ENCODE assay signal across 15 cellular contexts in genomic region chr13:113184568-113185440, GRCh38. TPM values are rescaled to one million over a fixed set of nuclear protein-coding genes. Genes with fewer than 3 reads are reported as not detected.
DNase-seq lines count a peak whose midpoint lies in the region; ATAC-seq lines count a peak whose summit lies in the region.
"Had no signal": no experiment of that assay in that cellular context is flagged by ENCODE, and none has a peak within 500 bp of the region (broad histone marks: within the 10 kb centered on the region; RNA-seq: fewer than 3 reads in every experiment).

No MANE protein-coding gene starts in this region.

- no peaks in the 10 kb centered on the region for H3K27me3 Mint-ChIP-seq in central memory CD8-positive, alpha-beta T cell
- H3K27me3 Mint-ChIP-seq: progenitor cell of endocrine pancreas had no signal

- no peaks in the 10 kb centered on the region for H3K9me3 ChIP-seq in SJSA1 (replicated peaks)
- H3K9me3 ChIP-seq: ascending aorta had no signal

- H3K27ac Mint-ChIP-seq in central memory CD8-positive, alpha-beta T cell (ENCODE audit: low read depth) = peak overlapping the region; percentile 70
- H3K27ac Mint-ChIP-seq: mesothelial cell of epicardium, progenitor cell of endocrine pancreas had no signal

- ATAC-seq in central memory CD8-positive, alpha-beta T cell (replicated peaks; ENCODE audit: extremely low read depth, poor library complexity, severe bottlenecking) = peak; percentile 70
- ATAC-seq in GM19023 (IDR thresholded peaks at IDR 0.05; ENCODE audit: unreplicated experiment) (no peak), GM21529 (IDR thresholded peaks at IDR 0.05; ENCODE audit: unreplicated experiment) (no peak)

- H3K36me3 ChIP-seq in SJSA1 = peaks cover 64% of the 10 kb centered on the region

- H3K9me3 Mint-ChIP-seq in central memory CD8-positive, alpha-beta T cell = no peaks in the 10 kb centered on the region
- H3K9me3 Mint-ChIP-seq: mesothelial cell of epicardium had no signal

- H3K27me3 ChIP-seq in SJSA1 (replicated peaks) = no peaks in the 10 kb centered on the region
- H3K27me3 ChIP-seq: ascending aorta had no signal

- peak overlapping the region; percentile 26 for H3K4me3 ChIP-seq in SJSA1
- H3K4me3 ChIP-seq: ascending aorta had no signal

- H3K27ac ChIP-seq in SJSA1 = peak overlapping the region; percentile 94
- H3K27ac ChIP-seq: ascending aorta had no signal

- DNase-seq in activated gamma-delta T cell treated with Interleukin-2 at 50 U/mL for 16 hours (peak; percentile 59), activated gamma-delta T cell (lab: John Stamatoyannopoulos, UW) (no peak), SJSA1 (ENCODE audit: low read depth in 1 of 2, low spot score in 2 of 2) (peak in 1 of 2 experiments; percentile 39), pons (ENCODE audit: low spot score) (peak; percentile 27)
- DNase-seq in central memory CD8-positive, alpha-beta T cell (ENCODE audit: low spot score in 2 of 2) = no peak
- no peak for DNase-seq in stimulated activated naive CD4-positive, alpha-beta T cell (lab: John Stamatoyannopoulos, UW)
- DNase-seq: activated CD4-positive, alpha-beta T cell treated with anti-CD3 and anti-CD28 coated beads, Interleukin-2, amount 50 U/mL, for 1 hour; DMS53; NCI-H1105 treated with DMSO at 0.1 percent for 48 hours; trophoblast cell had no signal

- peaks cover 64% of the 10 kb centered on the region for H3K4me1 Mint-ChIP-seq in central memory CD8-positive, alpha-beta T cell
- H3K4me1 Mint-ChIP-seq: mesothelial cell of epicardium had no signal

- peak overlapping the region; percentile 79 for H3K4me3 Mint-ChIP-seq in central memory CD8-positive, alpha-beta T cell
- H3K4me3 Mint-ChIP-seq: mesothelial cell of epicardium had no signal

- H3K4me1 ChIP-seq in SJSA1 (replicated peaks) = peaks cover 96% of the 10 kb centered on the region
- H3K4me1 ChIP-seq: ascending aorta had no signal

- H3K36me3 Mint-ChIP-seq in central memory CD8-positive, alpha-beta T cell (ENCODE audit: insufficient read depth) = peaks cover 34% of the 10 kb centered on the region

RNA-seq across cellular contexts. Expression of gene PCID2, which starts 23.7 kb away (rescaled TPM):
- total RNA-seq in SJSA1 (2014; rRNA removed; shearing (Covaris generic)) = 108 and 126 TPM in 2 replicates

RNA-seq across cellular contexts. Expression of gene CUL4A, which starts 24.6 kb away (rescaled TPM):
- total RNA-seq in SJSA1 (2014; rRNA removed; shearing (Covaris generic)) = 74.7 and 145 TPM in 2 replicates

RNA-seq across cellular contexts. Expression of gene PROZ, which starts 26.4 kb away (rescaled TPM):
- not detected in 2 replicates for total RNA-seq in SJSA1 (2014; rRNA removed; shearing (Covaris generic))
- total RNA-seq: ascending aorta, mesothelial cell of epicardium, progenitor cell of endocrine pancreas had no signal

Comparison
In these comparisons a context has a peak if more than half of its experiments do, and no peak if none do; other contexts are left out.
1. DNase-seq: peak in activated gamma-delta T cell treated with Interleukin-2 at 50 U/mL for 16 hours (single experiment) and pons (single experiment); none in activated gamma-delta T cell (single experiment), central memory CD8-positive, alpha-beta T cell (0 of 2) and stimulated activated naive CD4-positive, alpha-beta T cell (0 of 6).